ENCODE assay signal across 9 cellular contexts in the genomic region with DNA sequence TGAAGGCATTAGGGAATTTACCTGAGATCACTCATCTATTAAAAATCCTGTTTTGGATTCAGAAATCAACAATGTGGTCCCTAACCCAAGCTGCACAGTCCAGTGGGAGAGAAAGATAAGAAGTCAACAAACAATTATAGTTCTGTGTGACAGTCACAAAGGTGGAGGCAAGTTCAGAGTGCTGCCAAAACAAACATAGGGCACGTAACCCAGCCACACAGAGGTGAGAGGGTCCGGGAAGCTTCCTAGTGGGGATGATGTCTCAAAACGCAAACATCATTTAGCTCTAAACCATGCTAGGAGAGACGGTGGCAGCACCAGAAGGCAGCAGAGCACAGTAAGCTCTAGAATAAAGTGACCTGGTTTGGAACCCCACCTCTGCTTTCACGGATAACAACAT.
"Had no signal": no experiment of that assay in that cellular context is flagged by ENCODE, and none has a peak within 500 bp of the region (broad histone marks: within the 10 kb centered on the region; RNA-seq: fewer than 3 reads in every experiment).

No MANE protein-coding gene starts in this region.

- ATAC-seq: activated CD4-positive, alpha-beta T cell treated with anti-CD3 and anti-CD28 coated beads for 36 hours; foreskin keratinocyte; pancreas had no signal

- H3K9me3 Mint-ChIP-seq: activated CD4-positive, alpha-beta memory T cell treated with anti-CD3 and anti-CD28 coated beads, Interleukin-2, amount 10 ng/mL, durations not matched to agents 7 days and 5 days had no signal

- H3K4me3 ChIP-seq: ascending aorta, pancreas, transverse colon had no signal

- DNase-seq: activated CD4-positive, alpha-beta memory T cell treated with anti-CD3 and anti-CD28 coated beads, Interleukin-2, amount 10 ng/mL, durations not matched to agents 7 days and 5 days; activated CD4-positive, alpha-beta T cell treated with anti-CD3 and anti-CD28 coated beads for 36 hours; foreskin keratinocyte; head of caudate nucleus; pancreas; small intestine; T-helper 9 cell; transverse colon had no signal

- H3K27ac ChIP-seq: foreskin keratinocyte, pancreas had no signal

- H3K4me3 Mint-ChIP-seq: activated CD4-positive, alpha-beta memory T cell treated with anti-CD3 and anti-CD28 coated beads, Interleukin-2, amount 10 ng/mL, durations not matched to agents 7 days and 5 days; activated CD4-positive, alpha-beta T cell treated with anti-CD3 and anti-CD28 coated beads for 36 hours had no signal

- H3K27me3 Mint-ChIP-seq: activated CD4-positive, alpha-beta memory T cell treated with anti-CD3 and anti-CD28 coated beads, Interleukin-2, amount 10 ng/mL, durations not matched to agents 7 days and 5 days; activated CD4-positive, alpha-beta T cell treated with anti-CD3 and anti-CD28 coated beads for 36 hours had no signal

- H3K27ac Mint-ChIP-seq: activated CD4-positive, alpha-beta memory T cell treated with anti-CD3 and anti-CD28 coated beads, Interleukin-2, amount 10 ng/mL, durations not matched to agents 7 days and 5 days; activated CD4-positive, alpha-beta T cell treated with anti-CD3 and anti-CD28 coated beads for 36 hours had no signal

- H3K9me3 ChIP-seq: ascending aorta, pancreas, transverse colon had no signal

- H3K36me3 ChIP-seq: ascending aorta, pancreas, transverse colon had no signal

- H3K27me3 ChIP-seq: ascending aorta, foreskin keratinocyte, pancreas, transverse colon had no signal

- H3K4me1 Mint-ChIP-seq: activated CD4-positive, alpha-beta memory T cell treated with anti-CD3 and anti-CD28 coated beads, Interleukin-2, amount 10 ng/mL, durations not matched to agents 7 days and 5 days; activated CD4-positive, alpha-beta T cell treated with anti-CD3 and anti-CD28 coated beads for 36 hours had no signal
